In genomic region chr7:26157520-26158105, GRCh38 we compare ENCODE assay signal across 1 cellular context.
TF ChIP-seq lines count a peak whose summit lies in the region.

No MANE protein-coding gene starts in this region.

TF ChIP-seq in GM12878, 131 proteins besides CTCF, POLR2A, EP300 and RAD21:
- TF ChIP-seq IKZF2 (IDR thresholded peaks at IDR 0.05) (0 out of 4 replicates have a peak, but pooled peaks of 1 of the 2 experiments have one; percentile 10), SIN3A (IDR thresholded peaks at IDR 0.05; ENCODE audit: low read depth, low read length) (no peak)
